ENCODE assay signal across 8 cellular contexts in genomic region chr4:102761478-102761790, GRCh38. TPM values are rescaled to one million over a fixed set of nuclear protein-coding genes. Genes with fewer than 3 reads are reported as not detected.
A peak's percentile ranks its signal among the peaks of the same experiment; 100 is the strongest.
DNase-seq lines count a peak whose midpoint lies in the region; ATAC-seq, FAIRE-seq and TF ChIP-seq lines count a peak whose summit lies in the region.

No MANE protein-coding gene starts in this region.

- H3K4me3 ChIP-seq in A549 (peak overlapping the region; percentile 57), right atrium auricular region (peak overlapping the region; percentile 76 to 92), skin epidermis (peak overlapping the region; percentile 59 to 97 (median 70))

- DNase-seq in A549 (ENCODE audit: low read depth in 1 of 2, low spot score in 1 of 2) (no peak), right atrium auricular region (ENCODE audit: low spot score) (no peak), GM12892 (ENCODE audit: insufficient read length) (no peak)
- no peak for DNase-seq in activated T-cell treated with anti-CD3 and anti-CD28 coated beads, Interleukin-2, amount 50 U/mL, for 4 hours

- TF ChIP-seq POLR2A in A549 (IDR thresholded peaks at IDR 0.05; ENCODE audit: low read length) (no peak), GM12892 (IDR thresholded peaks at IDR 0.05; ENCODE audit: low read depth, low read length) (no peak)

- 69% methylated on average over 9 of the region's 9 CpGs for WGBS in A549 (ENCODE audit: missing lambda C conversion rate)

- no peaks in the 10 kb centered on the region for H3K9me3 Mint-ChIP-seq in activated T-cell treated with anti-CD3 and anti-CD28 coated beads, Interleukin-2, amount 50 U/mL, for 4 hours

- no peaks in the 10 kb centered on the region for H3K27me3 ChIP-seq in right atrium auricular region

- H3K36me3 ChIP-seq in right atrium auricular region, result no peaks in the 10 kb centered on the region

- TF ChIP-seq RAD21 in A549 (conservative IDR thresholded peaks at IDR 0.05 in 1 of 2, IDR thresholded peaks at IDR 0.05 in 1 of 2), result no peak

- H3K27ac ChIP-seq in A549 (peak overlapping the region; percentile 82 to 87), right atrium auricular region (peak overlapping the region; percentile 82 to 87), skin epidermis (peak overlapping the region in 16 of 21 experiments; percentile 9 to 90 (median 84))

- peaks cover 3% of the 10 kb centered on the region for H3K36me3 Mint-ChIP-seq in activated T-cell treated with anti-CD3 and anti-CD28 coated beads, Interleukin-2, amount 50 U/mL, for 4 hours (ENCODE audit: insufficient read depth)

- POLR2A ChIA-PET in A549 (lab: Yijun Ruan, JAX), result interaction anchor here (0.6 to 1.7 kb wide), 9 partner anchors 13 to 421 kb away, joined by 3 to 22 read pairs (median 5); partner anchors contain the start of gene UBE2D3

- peak overlapping the region; percentile 94 for H3K4me2 ChIP-seq in A549

- no peak for FAIRE-seq in A549 (lab: Jason Lieb, UNC)
- FAIRE-seq in GM12892 (lab: Jason Lieb, UNC), result no peak

- H3K9me3 ChIP-seq in A549 (no peaks in the 10 kb centered on the region), right atrium auricular region (no peaks in the 10 kb centered on the region)

- no peaks in the 10 kb centered on the region for H3K27me3 Mint-ChIP-seq in activated T-cell treated with anti-CD3 and anti-CD28 coated beads, Interleukin-2, amount 50 U/mL, for 4 hours (ENCODE audit: low read depth)

- peaks cover 30% of the 10 kb centered on the region for H3K4me1 Mint-ChIP-seq in activated T-cell treated with anti-CD3 and anti-CD28 coated beads, Interleukin-2, amount 50 U/mL, for 4 hours (ENCODE audit: low read depth)

- H3K4me1 ChIP-seq in A549, result peaks cover 14% of the 10 kb centered on the region; the same call in 2 of the 3 replicates
- peaks cover 0 to 24% of the 10 kb centered on the region in 2 donors for H3K4me1 ChIP-seq in right atrium auricular region

- no peak for TF ChIP-seq CTCF in A549 (IDR thresholded peaks at IDR 0.05)
- TF ChIP-seq CTCF in right atrium auricular region (IDR thresholded peaks at IDR 0.05), result no peak

- CTCF ChIA-PET in A549 (lab: Yijun Ruan, JAX), result interaction anchor here (1.1 to 1.7 kb wide), 3 partner anchors 10 to 141 kb away, joined by 3 to 5 read pairs (median 4); no protein-coding TSS in a partner anchor

- no peak; a peak in 1 of 6 replicates for ATAC-seq in A549
- peak; percentile 15 for ATAC-seq in GM21447 (IDR thresholded peaks at IDR 0.05; ENCODE audit: unreplicated experiment)
- no peak for ATAC-seq in activated T-cell treated with anti-CD3 and anti-CD28 coated beads, Interleukin-2, amount 50 U/mL, for 4 hours
- ATAC-seq in HG02610 (IDR thresholded peaks at IDR 0.05; ENCODE audit: unreplicated experiment), result no peak
- ATAC-seq in HG03442 (IDR thresholded peaks at IDR 0.05; ENCODE audit: unreplicated experiment), result no peak

- peak overlapping the region; percentile 92 for H3K4me3 Mint-ChIP-seq in activated T-cell treated with anti-CD3 and anti-CD28 coated beads, Interleukin-2, amount 50 U/mL, for 4 hours

- no peak for TF ChIP-seq EP300 in A549 (IDR thresholded peaks at IDR 0.05)

TF ChIP-seq in A549, 52 proteins besides CTCF, POLR2A, EP300 and RAD21:
- TF ChIP-seq FOSL2 (IDR thresholded peaks at IDR 0.05), result no peak
- TF ChIP-seq FOSL2 (CRISPR knock-in tag; IDR thresholded peaks at IDR 0.05), result no peak
- TF ChIP-seq CBX8 (IDR thresholded peaks at IDR 0.05), result no peak
- TF ChIP-seq NFE2L2 (conservative IDR thresholded peaks at IDR 0.05; ENCODE audit: low read length), result no peak
- TF ChIP-seq CHD4 (IDR thresholded peaks at IDR 0.05; ENCODE audit: borderline replicate concordance), result no peak
- TF ChIP-seq PHF8 (IDR thresholded peaks at IDR 0.05; ENCODE audit: borderline replicate concordance, low read depth), result no peak
- no peak for TF ChIP-seq RCOR1 (IDR thresholded peaks at IDR 0.05; ENCODE audit: low read depth, low read length)
- TF ChIP-seq MAZ (IDR thresholded peaks at IDR 0.05; ENCODE audit: borderline replicate concordance, low read depth, low read length), result no peak
- TF ChIP-seq ZFP36 (IDR thresholded peaks at IDR 0.05; ENCODE audit: borderline replicate concordance, partially characterized antibody), result no peak
- no peak for TF ChIP-seq CEBPB (IDR thresholded peaks at IDR 0.05)
- no peak for TF ChIP-seq SREBF2 (IDR thresholded peaks at IDR 0.05)

RNA-seq across cellular contexts. Expression of gene MANBA, which starts 0.7 kb away (rescaled TPM):
- polyA plus RNA-seq in A549 (2011; rRNA removed) (10.4 and 12.4 TPM in 2 replicates), A549 (2017; fragmentation: RNase III; extraction: RNeasy Plus Mini Kit Qiagen cat#74134 plus additional on column Dnase treatment) (8.3 to 9.8 TPM (median 9.3 TPM) in 3 replicates)
- 10.6 and 11.4 TPM in 2 replicates for polyA plus RNA-seq in A549 (2012; cell fraction: cytosol; rRNA removed)
- polyA plus RNA-seq in A549 (2012; cell fraction: nucleus; rRNA removed), result 9.5 and 13.6 TPM in 2 replicates
- polyA minus RNA-seq in A549 (2011; rRNA and poly(A)+ RNA removed), result 14.5 and 16.1 TPM in 2 replicates
- 1 to 10 TPM; 2.6 to 4.6 (median 2.7) TPM for total RNA-seq in activated T-cell treated with anti-CD3 and anti-CD28 coated beads, Interleukin-2, amount 50 U/mL, for 4 hours
- total RNA-seq in right atrium auricular region, result 10 to 100 TPM; 26.9 to 41.6 TPM
- 19.6 TPM for polyA plus RNA-seq in GM12892 (2012; ENCODE audit: missing spikeins)

Comparison
In these comparisons a context has a peak if more than half of its experiments do, and no peak if none do; other contexts are left out.
1. RNA of gene MANBA, which starts 0.7 kb away (total RNA-seq): 26.9 to 41.6 TPM in right atrium auricular region; 2.6 to 4.6 TPM in activated T-cell treated with anti-CD3 and anti-CD28 coated beads, Interleukin-2, amount 50 U/mL, for 4 hours; every median in the first group is over 4 times any median in the second.
2. Peak in every context shown above with its lines, with median percentiles within 50 percentile points of each other: H3K27ac ChIP-seq and H3K4me3 ChIP-seq.